In the genomic region with DNA sequence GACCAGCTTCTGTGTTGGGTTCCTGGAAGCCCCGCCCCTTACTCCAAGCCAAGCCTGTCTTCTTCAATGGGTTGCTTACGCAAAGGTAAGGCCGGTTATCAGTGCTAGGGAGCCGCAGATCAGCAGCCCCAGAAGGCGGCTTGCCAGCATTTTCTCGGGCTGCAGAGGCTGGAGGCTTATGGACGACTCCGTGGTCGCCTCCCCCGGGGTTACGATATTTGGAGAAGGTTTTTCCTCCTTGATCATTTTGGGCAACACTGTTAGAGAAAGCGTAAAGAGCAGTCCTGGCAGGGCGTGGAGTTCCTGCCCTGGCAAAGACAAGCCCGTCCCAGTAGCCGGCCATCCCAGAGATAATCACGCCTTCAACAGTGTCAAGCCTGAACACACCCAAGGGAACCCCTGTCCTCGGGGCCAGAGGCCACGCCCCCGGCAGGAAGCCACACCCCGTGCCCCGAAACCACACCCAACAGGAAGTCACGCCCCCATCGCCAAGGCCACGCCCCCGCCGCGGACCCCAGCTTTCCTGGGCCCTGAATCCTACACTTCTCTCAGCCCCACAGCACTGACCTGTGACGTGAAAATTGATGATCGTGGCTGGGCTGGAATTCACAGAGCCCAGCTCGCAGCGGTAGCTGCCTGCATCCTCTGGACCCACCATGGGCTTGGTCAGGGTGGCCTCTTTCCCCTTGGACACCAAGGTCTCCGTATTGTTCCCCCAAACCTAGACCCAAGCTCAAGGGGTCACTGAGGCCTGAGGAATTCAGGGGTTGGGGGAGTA, we compare ENCODE assay signal across 10 cellular contexts. TPM values are rescaled to one million over a fixed set of nuclear protein-coding genes. Genes with fewer than 3 reads are reported as not detected.
A peak's percentile ranks its signal among the peaks of the same experiment; 100 is the strongest.
DNase-seq lines count a peak whose midpoint lies in the region; ATAC-seq, FAIRE-seq and TF ChIP-seq lines count a peak whose summit lies in the region.
"Had no signal": no experiment of that assay in that cellular context is flagged by ENCODE, and none has a peak within 500 bp of the region (broad histone marks: within the 10 kb centered on the region; RNA-seq: fewer than 3 reads in every experiment).

No MANE protein-coding gene starts in this region.

- no peaks in the 10 kb centered on the region for H4K20me1 ChIP-seq in keratinocyte (ENCODE audit: control insufficient read depth, extremely low read depth, insufficient read depth, low read length)

- ATAC-seq in activated T-cell treated with anti-CD3 and anti-CD28 coated beads, Interleukin-2, amount 50 U/mL, for 4 hours: no peak
- ATAC-seq in HG03439 (IDR thresholded peaks at IDR 0.05; ENCODE audit: unreplicated experiment): no peak
- no peak for ATAC-seq in GM18867 (IDR thresholded peaks at IDR 0.05; ENCODE audit: unreplicated experiment)

- H3K9me1 ChIP-seq in keratinocyte (ENCODE audit: control insufficient read depth, extremely low read depth, insufficient read depth, low read length): no peaks in the 10 kb centered on the region

- peaks cover 10% of the 10 kb centered on the region for H3K27me3 Mint-ChIP-seq in activated T-cell treated with anti-CD3 and anti-CD28 coated beads, Interleukin-2, amount 50 U/mL, for 4 hours (ENCODE audit: low read depth)
- H3K27me3 Mint-ChIP-seq in activated T-cell treated with anti-CD3 and anti-CD28 coated beads, Interleukin-2, amount 50 U/mL, for 24 hours: peaks cover 32% of the 10 kb centered on the region
- peaks cover 3% of the 10 kb centered on the region for H3K27me3 Mint-ChIP-seq in type B pancreatic cell

- peak; percentile 40 for DNase-seq in activated T-cell treated with anti-CD3 and anti-CD28 coated beads, Interleukin-2, amount 50 U/mL, for 1 hour
- DNase-seq in activated T-cell treated with anti-CD3 and anti-CD28 coated beads, Interleukin-2, amount 50 U/mL, for 4 hours: no peak
- peak; percentile 67 for DNase-seq in activated T-cell treated with anti-CD3 and anti-CD28 coated beads, Interleukin-2, amount 50 U/mL, for 24 hours
- DNase-seq in keratinocyte (ENCODE audit: low read depth, low spot score) (no peak), type B pancreatic cell (ENCODE audit: extremely low spot score, unreplicated experiment) (no peak)
- DNase-seq in activated naive CD4-positive, alpha-beta T cell treated with anti-CD3 and anti-CD28 coated beads, Interleukin-2, amount 50 U/mL, for 16 hours: no peak
- DNase-seq: GF-D8 had no signal

- H3K36me3 Mint-ChIP-seq in activated T-cell treated with anti-CD3 and anti-CD28 coated beads, Interleukin-2, amount 50 U/mL, for 4 hours (ENCODE audit: insufficient read depth): no peaks in the 10 kb centered on the region
- H3K36me3 Mint-ChIP-seq in activated T-cell treated with anti-CD3 and anti-CD28 coated beads, Interleukin-2, amount 50 U/mL, for 24 hours (ENCODE audit: low read depth): no peaks in the 10 kb centered on the region
- peaks cover 5% of the 10 kb centered on the region for H3K36me3 Mint-ChIP-seq in type B pancreatic cell

- FAIRE-seq in keratinocyte (lab: Jason Lieb, UNC): peak; percentile 57

- TF ChIP-seq CTCF in keratinocyte (optimal IDR thresholded peaks at IDR 0.05 in 1 of 3, IDR thresholded peaks at IDR 0.05 in 1 of 3, conservative IDR thresholded peaks at IDR 0.05 in 1 of 3; ENCODE audit: extremely low read depth in 1 of 3, insufficient read depth in 2 of 3, low read length in 3 of 3) (no peak), type B pancreatic cell (conservative IDR thresholded peaks at IDR 0.05) (no peak)

- no peaks in the 10 kb centered on the region for H3K27me3 ChIP-seq in keratinocyte (ENCODE audit: control insufficient read depth, extremely low read depth, insufficient read depth, low read length)

- H3K4me1 Mint-ChIP-seq in activated T-cell treated with anti-CD3 and anti-CD28 coated beads, Interleukin-2, amount 50 U/mL, for 4 hours (ENCODE audit: low read depth): peaks cover 20% of the 10 kb centered on the region
- peaks cover 16% of the 10 kb centered on the region for H3K4me1 Mint-ChIP-seq in activated T-cell treated with anti-CD3 and anti-CD28 coated beads, Interleukin-2, amount 50 U/mL, for 24 hours (ENCODE audit: low read depth)
- H3K4me1 Mint-ChIP-seq in type B pancreatic cell (ENCODE audit: unreplicated experiment): peaks cover 10% of the 10 kb centered on the region

- H3K36me3 ChIP-seq in keratinocyte (ENCODE audit: control insufficient read depth in 2 of 2, extremely low read depth in 1 of 2, insufficient read depth in 2 of 2, low read length in 2 of 2): peaks cover 0 to under 1% of the 10 kb centered on the region in 2 experiments

- dilution Hi-C loops in keratinocyte (cut with MboI; ENCODE audit: extremely low pct_ligation_motif_present, low sequenced_read_pairs): no loop called here

- no peaks in the 10 kb centered on the region for H3K9me3 Mint-ChIP-seq in activated T-cell treated with anti-CD3 and anti-CD28 coated beads, Interleukin-2, amount 50 U/mL, for 4 hours
- no peaks in the 10 kb centered on the region for H3K9me3 Mint-ChIP-seq in activated T-cell treated with anti-CD3 and anti-CD28 coated beads, Interleukin-2, amount 50 U/mL, for 24 hours
- no peaks in the 10 kb centered on the region for H3K9me3 Mint-ChIP-seq in type B pancreatic cell

- peak overlapping the region in 1 of 3 experiments; percentile 37 for H3K4me3 ChIP-seq in keratinocyte (ENCODE audit: control insufficient read depth in 2 of 3, extremely low read depth in 1 of 3, insufficient read depth in 2 of 3, low read depth in 1 of 3, low read length in 3 of 3)

- H2AFZ ChIP-seq in keratinocyte (ENCODE audit: control insufficient read depth, low read length): peak overlapping the region; percentile 61

- H3K79me2 ChIP-seq in keratinocyte (ENCODE audit: control insufficient read depth, insufficient read depth, low read length): no peaks in the 10 kb centered on the region

- H3K9ac ChIP-seq in keratinocyte (ENCODE audit: control insufficient read depth, extremely low read depth, insufficient read depth, low read length): peak overlapping the region; percentile 25

- H3K4me1 ChIP-seq in keratinocyte (ENCODE audit: control insufficient read depth, extremely low read depth, insufficient read depth, low read length): peaks cover 16% of the 10 kb centered on the region

- no peaks in the 10 kb centered on the region for H3K9me3 ChIP-seq in keratinocyte (ENCODE audit: control insufficient read depth, low read depth, low read length)

- H3K4me2 ChIP-seq in keratinocyte (ENCODE audit: control insufficient read depth, extremely low read depth, insufficient read depth, low read depth, low read length): peak overlapping the region; percentile 67

- H3K27ac Mint-ChIP-seq in activated T-cell treated with anti-CD3 and anti-CD28 coated beads, Interleukin-2, amount 50 U/mL, for 24 hours: no peak overlapping the region
- no peak overlapping the region for H3K27ac Mint-ChIP-seq in type B pancreatic cell

- no peak overlapping the region for H3K4me3 Mint-ChIP-seq in activated T-cell treated with anti-CD3 and anti-CD28 coated beads, Interleukin-2, amount 50 U/mL, for 4 hours
- H3K4me3 Mint-ChIP-seq in activated T-cell treated with anti-CD3 and anti-CD28 coated beads, Interleukin-2, amount 50 U/mL, for 24 hours: no peak overlapping the region
- peak overlapping the region; percentile 39 for H3K4me3 Mint-ChIP-seq in type B pancreatic cell

- no peak overlapping the region for H3K27ac ChIP-seq in keratinocyte (ENCODE audit: control insufficient read depth, insufficient read depth, low read length)

RNA-seq across cellular contexts. Expression of a gene that starts 1.0 kb away (rescaled TPM):
- under 1 TPM; 0.16 to 0.65 (median 0.18) TPM for total RNA-seq in activated T-cell treated with anti-CD3 and anti-CD28 coated beads, Interleukin-2, amount 50 U/mL, for 4 hours
- 2.2 to 4.8 TPM (median 2.3 TPM) in 3 replicates for polyA plus RNA-seq in keratinocyte
- polyA plus RNA-seq in keratinocyte (2011; ENCODE audit: low read depth): 0.84 TPM
- 1.5 and 3.1 TPM in 2 replicates for polyA plus RNA-seq in keratinocyte (2011; cell fraction: cytosol; rRNA removed)
- 4.1 and 5.3 TPM in 2 replicates for polyA plus RNA-seq in keratinocyte (2011; cell fraction: nucleus; rRNA removed)
- polyA plus RNA-seq in keratinocyte (2012; ENCODE audit: low replicate concordance): 2.1 and 4.4 TPM in 2 replicates
- 1.6 to 4.1 TPM (median 1.8 TPM) in 3 replicates for polyA minus RNA-seq in keratinocyte
- polyA minus RNA-seq in keratinocyte (2011; cell fraction: cytosol; rRNA and poly(A)+ RNA removed): 3.6 TPM
- polyA minus RNA-seq in keratinocyte (2011; cell fraction: nucleus; rRNA and poly(A)+ RNA removed): 1.1 and 1.2 TPM in 2 replicates
- 1.9 and 4.6 TPM in 2 replicates for total RNA-seq in type B pancreatic cell (ENCODE audit: low replicate concordance)

RNA-seq across cellular contexts. Expression of a gene that starts 5.3 kb away (rescaled TPM):
- total RNA-seq in activated T-cell treated with anti-CD3 and anti-CD28 coated beads, Interleukin-2, amount 50 U/mL, for 4 hours: not detected
- 0.28 to 0.75 TPM (median 0.63 TPM) in 3 replicates for polyA plus RNA-seq in keratinocyte
- not detected for polyA plus RNA-seq in keratinocyte (2011; ENCODE audit: low read depth)
- 0.07 TPM in 1 of 2 replicates, not detected in the other for polyA plus RNA-seq in keratinocyte (2011; cell fraction: cytosol; rRNA removed)
- polyA plus RNA-seq in keratinocyte (2011; cell fraction: nucleus; rRNA removed): 5.4 and 5.8 TPM in 2 replicates
- 0.44 and 0.63 TPM in 2 replicates for polyA plus RNA-seq in keratinocyte (2012; ENCODE audit: low replicate concordance)
- 0.13 to 0.42 TPM (median 0.26 TPM) in 3 replicates for polyA minus RNA-seq in keratinocyte
- polyA minus RNA-seq in keratinocyte (2011; cell fraction: cytosol; rRNA and poly(A)+ RNA removed): not detected
- 1.7 and 1.9 TPM in 2 replicates for polyA minus RNA-seq in keratinocyte (2011; cell fraction: nucleus; rRNA and poly(A)+ RNA removed)
- 2.2 and 4.8 TPM in 2 replicates for total RNA-seq in type B pancreatic cell (ENCODE audit: low replicate concordance)

RNA-seq across cellular contexts. Expression of a gene that starts 11.0 kb away (rescaled TPM):
- under 1 TPM; 0.13 to 0.22 (median 0.18) TPM for total RNA-seq in activated T-cell treated with anti-CD3 and anti-CD28 coated beads, Interleukin-2, amount 50 U/mL, for 4 hours
- polyA plus RNA-seq in keratinocyte: 3.2 to 5.3 TPM (median 3.7 TPM) in 3 replicates
- 0.51 TPM for polyA plus RNA-seq in keratinocyte (2011; ENCODE audit: low read depth)
- 2.0 and 2.6 TPM in 2 replicates for polyA plus RNA-seq in keratinocyte (2011; cell fraction: cytosol; rRNA removed)
- 7.1 and 7.4 TPM in 2 replicates for polyA plus RNA-seq in keratinocyte (2011; cell fraction: nucleus; rRNA removed)
- polyA plus RNA-seq in keratinocyte (2012; ENCODE audit: low replicate concordance): 2.1 and 3.3 TPM in 2 replicates
- 3.1 to 6.1 TPM (median 4.9 TPM) in 3 replicates for polyA minus RNA-seq in keratinocyte
- 4.2 TPM for polyA minus RNA-seq in keratinocyte (2011; cell fraction: cytosol; rRNA and poly(A)+ RNA removed)
- 6.8 and 7.3 TPM in 2 replicates for polyA minus RNA-seq in keratinocyte (2011; cell fraction: nucleus; rRNA and poly(A)+ RNA removed)
- total RNA-seq in type B pancreatic cell (ENCODE audit: low replicate concordance): 11.2 and 15.0 TPM in 2 replicates

RNA-seq across cellular contexts. Expression of a gene that starts 13.9 kb away (rescaled TPM):
- total RNA-seq in activated T-cell treated with anti-CD3 and anti-CD28 coated beads, Interleukin-2, amount 50 U/mL, for 4 hours: not detected
- not detected in 3 replicates for polyA plus RNA-seq in keratinocyte
- polyA plus RNA-seq in keratinocyte (2011; ENCODE audit: low read depth): not detected
- polyA plus RNA-seq in keratinocyte (2011; cell fraction: cytosol; rRNA removed): not detected in 2 replicates
- polyA plus RNA-seq in keratinocyte (2011; cell fraction: nucleus; rRNA removed): not detected in 2 replicates
- polyA plus RNA-seq in keratinocyte (2012; ENCODE audit: low replicate concordance): not detected in 2 replicates
- not detected in 3 replicates for polyA minus RNA-seq in keratinocyte
- not detected for polyA minus RNA-seq in keratinocyte (2011; cell fraction: cytosol; rRNA and poly(A)+ RNA removed)
- not detected in 2 replicates for polyA minus RNA-seq in keratinocyte (2011; cell fraction: nucleus; rRNA and poly(A)+ RNA removed)
- not detected in 2 replicates for total RNA-seq in type B pancreatic cell (ENCODE audit: low replicate concordance)
- total RNA-seq: dermis microvascular lymphatic vessel endothelial cell had no signal

RNA-seq across cellular contexts. Expression of a gene that starts 21.9 kb away (rescaled TPM):
- under 1 TPM; 0.33 to 0.69 (median 0.51) TPM for total RNA-seq in activated T-cell treated with anti-CD3 and anti-CD28 coated beads, Interleukin-2, amount 50 U/mL, for 4 hours
- 0.35 to 0.39 TPM (median 0.37 TPM) in 3 replicates for polyA plus RNA-seq in keratinocyte
- polyA plus RNA-seq in keratinocyte (2011; ENCODE audit: low read depth): not detected
- 0.23 and 0.35 TPM in 2 replicates for polyA plus RNA-seq in keratinocyte (2011; cell fraction: cytosol; rRNA removed)
- 0.39 and 0.87 TPM in 2 replicates for polyA plus RNA-seq in keratinocyte (2011; cell fraction: nucleus; rRNA removed)
- polyA plus RNA-seq in keratinocyte (2012; ENCODE audit: low replicate concordance): 0.18 and 0.55 TPM in 2 replicates
- 0.48 to 1.2 TPM (median 0.66 TPM) in 3 replicates for polyA minus RNA-seq in keratinocyte
- polyA minus RNA-seq in keratinocyte (2011; cell fraction: cytosol; rRNA and poly(A)+ RNA removed): not detected
- 0.21 TPM in 1 of 2 replicates, not detected in the other for polyA minus RNA-seq in keratinocyte (2011; cell fraction: nucleus; rRNA and poly(A)+ RNA removed)
- 2.0 and 3.6 TPM in 2 replicates for total RNA-seq in type B pancreatic cell (ENCODE audit: low replicate concordance)

Comparison
In these comparisons a context has a peak if more than half of its experiments do, and no peak if none do; other contexts are left out.
1. DNase-seq: peak in activated T-cell treated with anti-CD3 and anti-CD28 coated beads, Interleukin-2, amount 50 U/mL, for 1 hour (single experiment) and activated T-cell treated with anti-CD3 and anti-CD28 coated beads, Interleukin-2, amount 50 U/mL, for 24 hours (single experiment); none in activated T-cell treated with anti-CD3 and anti-CD28 coated beads, Interleukin-2, amount 50 U/mL, for 4 hours (single experiment), keratinocyte (single experiment), type B pancreatic cell (single experiment) and activated naive CD4-positive, alpha-beta T cell treated with anti-CD3 and anti-CD28 coated beads, Interleukin-2, amount 50 U/mL, for 16 hours (single experiment).
2. RNA of a gene that starts 11.0 kb away (total RNA-seq): 11.2 to 15.0 TPM in type B pancreatic cell; 0.13 to 0.22 TPM in activated T-cell treated with anti-CD3 and anti-CD28 coated beads, Interleukin-2, amount 50 U/mL, for 4 hours; every median in the first group is over 10 times any median in the second.